In the genomic region with DNA sequence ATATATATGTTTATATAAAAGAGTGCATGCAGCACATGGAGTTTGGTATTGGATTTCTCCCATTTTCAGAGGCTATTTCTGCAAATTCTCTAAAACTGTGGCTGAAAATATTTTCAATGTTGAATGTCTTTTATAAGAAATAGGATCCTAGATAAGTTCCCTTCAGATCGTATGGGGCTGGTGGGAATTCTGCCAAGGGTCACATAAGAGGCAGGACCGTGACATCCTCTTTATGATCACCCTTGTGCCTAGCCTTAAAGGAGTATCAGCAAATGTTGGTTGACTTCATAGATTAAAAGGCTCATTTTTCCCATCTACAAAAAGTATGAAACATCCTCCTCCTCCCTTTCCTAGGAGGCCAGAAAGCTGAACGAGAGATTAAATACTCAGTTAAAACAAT, we compare ENCODE assay signal across 29 cellular contexts. TPM values are rescaled to one million over a fixed set of nuclear protein-coding genes. Genes with fewer than 3 reads are reported as not detected.
DNase-seq lines count a peak whose midpoint lies in the region; ATAC-seq, FAIRE-seq and TF ChIP-seq lines count a peak whose summit lies in the region.
"Had no signal": no experiment of that assay in that cellular context is flagged by ENCODE, and none has a peak within 500 bp of the region (broad histone marks: within the 10 kb centered on the region; RNA-seq: fewer than 3 reads in every experiment).

No MANE protein-coding gene starts in this region.

- intact Hi-C loops in activated CD4-positive, alpha-beta T cell treated with anti-CD3 and anti-CD28 coated beads, Interleukin-2, amount 10 ng/mL, durations not matched to agents 24 days and 14 days (cut with micrococcal nuclease): no loop called here
- intact Hi-C loops in HepG2 (cut with micrococcal nuclease; ENCODE audit: unreplicated experiment): no loop called here

- no peak for TF ChIP-seq POLR2A in HepG2 (IDR thresholded peaks at IDR 0.05; ENCODE audit: insufficient read depth in 1 of 2, low read depth in 2 of 2, low read length in 2 of 2)
- no peak for TF ChIP-seq POLR2A in GM18505 (IDR thresholded peaks at IDR 0.05; ENCODE audit: borderline replicate concordance, extremely low read depth, insufficient read depth, insufficient read length)

- H3K27ac ChIP-seq in HepG2 (ENCODE audit: extremely low read length, insufficient read depth, low read length): no peak overlapping the region
- H3K27ac ChIP-seq: brain microvascular endothelial cell, pancreas, Peyer's patch, suprapubic skin, upper lobe of right lung had no signal

- BruUV-seq in HepG2 (replicated peaks; lab: Mats Ljungman, UMichigan): no TSS peak

- peaks cover 78% of the 10 kb centered on the region for H3K4me1 ChIP-seq in HepG2 (ENCODE audit: insufficient read depth, low read length)

- H4K20me1 ChIP-seq in HepG2 (ENCODE audit: insufficient read depth, low read length): no peaks in the 10 kb centered on the region

- no peaks in the 10 kb centered on the region for H3K9me3 ChIP-seq in HepG2 (ENCODE audit: low read length)
- H3K9me3 ChIP-seq: lower lobe of right lung, pancreas, Peyer's patch, suprapubic skin, upper lobe of right lung had no signal

- H3K36me3 ChIP-seq in HepG2 (replicated peaks in 1 of 2; ENCODE audit: control insufficient read depth in 1 of 2, insufficient read depth in 2 of 2, low read length in 2 of 2): no peaks in the 10 kb centered on the region
- H3K36me3 ChIP-seq: brain microvascular endothelial cell, lower lobe of right lung, pancreas, Peyer's patch, suprapubic skin, upper lobe of right lung had no signal

- H2AFZ ChIP-seq in HepG2 (ENCODE audit: low read length): no peak overlapping the region

- H3K27ac Mint-ChIP-seq in activated CD4-positive, alpha-beta T cell treated with anti-CD3 and anti-CD28 coated beads, Interleukin-2, amount 10 ng/mL, durations not matched to agents 24 days and 14 days: peak overlapping the region; percentile 50
- no peak overlapping the region for H3K27ac Mint-ChIP-seq in type B pancreatic cell
- H3K27ac Mint-ChIP-seq: H9 had no signal

- no peak for ATAC-seq in HepG2
- ATAC-seq in GM18505 (IDR thresholded peaks at IDR 0.05; ENCODE audit: unreplicated experiment): no peak
- ATAC-seq in HG03439 (IDR thresholded peaks at IDR 0.05; ENCODE audit: unreplicated experiment): no peak
- ATAC-seq: lower lobe of right lung, pancreas, upper lobe of right lung had no signal

- H3K36me3 Mint-ChIP-seq in activated CD4-positive, alpha-beta T cell treated with anti-CD3 and anti-CD28 coated beads, Interleukin-2, amount 10 ng/mL, durations not matched to agents 24 days and 14 days (ENCODE audit: low read depth): peaks cover 20% of the 10 kb centered on the region
- H3K36me3 Mint-ChIP-seq in type B pancreatic cell: no peaks in the 10 kb centered on the region

- no peak for TF ChIP-seq EP300 in HepG2 (IDR thresholded peaks at IDR 0.05; ENCODE audit: low read depth in 2 of 2, low read length in 2 of 2)
- TF ChIP-seq EP300 in HepG2 (CRISPR knock-in tag; IDR thresholded peaks at IDR 0.05; ENCODE audit: borderline replicate concordance): no peak

- H3K4me3 Mint-ChIP-seq in activated CD4-positive, alpha-beta T cell treated with anti-CD3 and anti-CD28 coated beads, Interleukin-2, amount 10 ng/mL, durations not matched to agents 24 days and 14 days: no peak overlapping the region
- H3K4me3 Mint-ChIP-seq in type B pancreatic cell: peak overlapping the region; percentile 90

- H3K27me3 Mint-ChIP-seq in activated CD4-positive, alpha-beta T cell treated with anti-CD3 and anti-CD28 coated beads, Interleukin-2, amount 10 ng/mL, durations not matched to agents 24 days and 14 days: peaks cover 5% of the 10 kb centered on the region
- no peaks in the 10 kb centered on the region for H3K27me3 Mint-ChIP-seq in type B pancreatic cell
- H3K27me3 Mint-ChIP-seq: activated CD4-positive, alpha-beta T cell treated with anti-CD3 and anti-CD28 coated beads for 36 hours had no signal

- no peaks in the 10 kb centered on the region for H3K9me3 Mint-ChIP-seq in activated CD4-positive, alpha-beta T cell treated with anti-CD3 and anti-CD28 coated beads, Interleukin-2, amount 10 ng/mL, durations not matched to agents 24 days and 14 days
- no peaks in the 10 kb centered on the region for H3K9me3 Mint-ChIP-seq in type B pancreatic cell
- H3K9me3 Mint-ChIP-seq: H9 had no signal

- POLR2A ChIA-PET in HepG2 (lab: Yijun Ruan, JAX): interaction anchor here (0.8 to 2.7 kb wide), 3 partner anchors 25 to 133 kb away, joined by 3 to 16 read pairs (median 4); a partner anchor contains a TSS

- WGBS in HepG2 (ENCODE audit: low lambda C conversion rate): 54% methylated on average over 3 of the region's 3 CpGs

- TF ChIP-seq CTCF in HepG2 (CRISPR knock-in tag; IDR thresholded peaks at IDR 0.05): no peak
- TF ChIP-seq CTCF in type B pancreatic cell (conservative IDR thresholded peaks at IDR 0.05): no peak

- DNase-seq in activated CD4-positive, alpha-beta T cell treated with anti-CD3 and anti-CD28 coated beads, Interleukin-2, amount 10 ng/mL, durations not matched to agents 24 days and 14 days: no peak
- no peak for DNase-seq in activated CD4-positive, alpha-beta T cell treated with anti-CD3 and anti-CD28 coated beads for 48 hours
- DNase-seq in OCI-M1 (lab: John Stamatoyannopoulos, UW) (peak; percentile 58), HepG2 (ENCODE audit: low spot score) (no peak), type B pancreatic cell (ENCODE audit: extremely low spot score, unreplicated experiment) (no peak), AG08396 (ENCODE audit: low spot score) (no peak)
- DNase-seq: 8988T; activated CD4-positive, alpha-beta T cell treated with anti-CD3 and anti-CD28 coated beads for 36 hours; activated gamma-delta T cell treated with Interleukin-2 at 50 U/mL for 16 hours; brain microvascular endothelial cell; EL; foreskin melanocyte; H9; Kasumi-1; lower lobe of right lung; MV-4-11; NCI-H1436; NCI-H2081 treated with DMSO at 0.1 percent for 48 hours; NCI-H226; pancreas; Peyer's patch; retina; SHP77 treated with DMSO at 0.1 percent for 48 hours; stimulated activated naive CD4-positive, alpha-beta T cell; upper lobe of right lung had no signal

- H3K9ac ChIP-seq in HepG2 (ENCODE audit: insufficient read depth, low read depth, low read length): no peak overlapping the region

- H3K79me2 ChIP-seq in HepG2 (ENCODE audit: insufficient read depth, low read length): peaks cover 27% of the 10 kb centered on the region

- no peak overlapping the region; a peak in 1 of 6 replicates for H3K4me3 ChIP-seq in HepG2 (replicated peaks in 1 of 3; ENCODE audit: insufficient read depth in 1 of 3, low read depth in 2 of 3, low read length in 3 of 3)
- H3K4me3 ChIP-seq: lower lobe of right lung, Peyer's patch, skin epidermis, upper lobe of right lung had no signal

- TF ChIP-seq RAD21 in HepG2 (CRISPR knock-in tag; IDR thresholded peaks at IDR 0.05): no peak

- no peak for FAIRE-seq in HepG2 (lab: Jason Lieb, UNC)
- FAIRE-seq: pancreas had no signal

- no peaks in the 10 kb centered on the region; a peak in 1 of 5 replicates for H3K27me3 ChIP-seq in HepG2 (ENCODE audit: control insufficient read depth in 1 of 2, insufficient read depth in 2 of 2, low read length in 2 of 2)
- H3K27me3 ChIP-seq: pancreas, Peyer's patch, suprapubic skin, upper lobe of right lung had no signal

- peak overlapping the region; percentile 16; the same call in 1 of the 2 replicates for H3K4me2 ChIP-seq in HepG2 (ENCODE audit: low read depth, low read length)

- CTCF ChIA-PET in HepG2 (lab: Yijun Ruan, JAX; ENCODE audit: low intra/inter-chr PET ratio, low total read pairs): no interaction called here

- H3K4me1 Mint-ChIP-seq in activated CD4-positive, alpha-beta T cell treated with anti-CD3 and anti-CD28 coated beads, Interleukin-2, amount 10 ng/mL, durations not matched to agents 24 days and 14 days: peaks cover 36% of the 10 kb centered on the region
- peaks cover 28% of the 10 kb centered on the region for H3K4me1 Mint-ChIP-seq in type B pancreatic cell (ENCODE audit: unreplicated experiment)

- in situ Hi-C loops in HepG2 (cut with HindIII; ENCODE audit: extremely low pct_ligation_motif_present, low pct_unique_long_range_greater_than_20kb): no loop called here

RNA-seq across cellular contexts. Expression of a gene that starts 1.3 kb away (rescaled TPM):
- total RNA-seq in activated CD4-positive, alpha-beta T cell treated with anti-CD3 and anti-CD28 coated beads, Interleukin-2, amount 10 ng/mL, durations not matched to agents 24 days and 14 days: 35.2 and 36.7 TPM in 2 replicates
- total RNA-seq in HepG2 (2016; rRNA removed; fragmentation: Illumina TruSeq; extraction: Trizol): 5.1 TPM in 2 replicates
- total RNA-seq in HepG2 (2016; cell fraction: cytosol; rRNA removed; fragmentation: Illumina TruSeq; extraction: Trizol; ENCODE audit: low read depth): 8.0 and 10.6 TPM in 2 replicates
- total RNA-seq in HepG2 (2016; cell fraction: insoluble cytoplasmic fraction; rRNA removed; fragmentation: Illumina TruSeq; extraction: Trizol): 5.5 and 7.2 TPM in 2 replicates
- total RNA-seq in HepG2 (2016; cell fraction: membrane; rRNA removed; fragmentation: Illumina TruSeq; extraction: Trizol): 11.6 and 12.1 TPM in 2 replicates
- 10.4 and 11.8 TPM in 2 replicates for total RNA-seq in HepG2 (2016; cell fraction: nucleus; rRNA removed; fragmentation: Illumina TruSeq; extraction: Trizol)
- 22.7 and 24.1 TPM in 2 replicates for polyA plus RNA-seq in HepG2 (2011; rRNA removed)
- 9.2 and 17.6 TPM in 2 replicates for polyA plus RNA-seq in HepG2 (2011; cell fraction: cytosol; rRNA removed)
- polyA plus RNA-seq in HepG2 (2011; cell fraction: nucleus; rRNA removed): 6.2 and 9.8 TPM in 2 replicates
- polyA plus RNA-seq in HepG2 (2012): 17.1 and 17.4 TPM in 2 replicates
- polyA plus RNA-seq in HepG2 (2016; cell fraction: cytosol; fragmentation: Illumina TruSeq; extraction: Trizol; ENCODE audit: low read depth): 23.1 and 23.9 TPM in 2 replicates
- 12.2 and 18.4 TPM in 2 replicates for polyA plus RNA-seq in HepG2 (2016; cell fraction: insoluble cytoplasmic fraction; fragmentation: Illumina TruSeq; extraction: Trizol; ENCODE audit: low read depth)
- 23.8 and 24.7 TPM in 2 replicates for polyA plus RNA-seq in HepG2 (2016; cell fraction: membrane; fragmentation: Illumina TruSeq; extraction: Trizol; ENCODE audit: low read depth)
- 25.5 and 26.4 TPM in 2 replicates for polyA plus RNA-seq in HepG2 (2016; cell fraction: nucleus; fragmentation: Illumina TruSeq; extraction: Trizol; ENCODE audit: insufficient read depth, low read depth)
- polyA minus RNA-seq in HepG2 (2011; rRNA and poly(A)+ RNA removed; ENCODE audit: low replicate concordance): 7.5 and 12.0 TPM in 2 replicates
- 6.8 and 9.2 TPM in 2 replicates for polyA minus RNA-seq in HepG2 (2011; cell fraction: cytosol; rRNA and poly(A)+ RNA removed)
- polyA minus RNA-seq in HepG2 (2011; cell fraction: nucleus; rRNA and poly(A)+ RNA removed): 12.5 and 21.0 TPM in 2 replicates
- 11.0 and 17.0 TPM in 2 replicates for total RNA-seq in type B pancreatic cell (ENCODE audit: low replicate concordance)

RNA-seq across cellular contexts. Expression of a gene that starts 37.7 kb away (rescaled TPM):
- 21.1 and 24.0 TPM in 2 replicates for total RNA-seq in activated CD4-positive, alpha-beta T cell treated with anti-CD3 and anti-CD28 coated beads, Interleukin-2, amount 10 ng/mL, durations not matched to agents 24 days and 14 days
- 10.7 and 17.4 TPM in 2 replicates for total RNA-seq in HepG2 (2016; rRNA removed; fragmentation: Illumina TruSeq; extraction: Trizol)
- total RNA-seq in HepG2 (2016; cell fraction: cytosol; rRNA removed; fragmentation: Illumina TruSeq; extraction: Trizol; ENCODE audit: low read depth): 6.5 and 7.9 TPM in 2 replicates
- 11.7 and 17.3 TPM in 2 replicates for total RNA-seq in HepG2 (2016; cell fraction: insoluble cytoplasmic fraction; rRNA removed; fragmentation: Illumina TruSeq; extraction: Trizol)
- 13.3 and 14.5 TPM in 2 replicates for total RNA-seq in HepG2 (2016; cell fraction: membrane; rRNA removed; fragmentation: Illumina TruSeq; extraction: Trizol)
- 13.1 and 13.5 TPM in 2 replicates for total RNA-seq in HepG2 (2016; cell fraction: nucleus; rRNA removed; fragmentation: Illumina TruSeq; extraction: Trizol)
- 18.2 and 19.1 TPM in 2 replicates for polyA plus RNA-seq in HepG2 (2011; rRNA removed)
- 15.4 and 21.8 TPM in 2 replicates for polyA plus RNA-seq in HepG2 (2011; cell fraction: cytosol; rRNA removed)
- 5.0 and 8.8 TPM in 2 replicates for polyA plus RNA-seq in HepG2 (2011; cell fraction: nucleus; rRNA removed)
- polyA plus RNA-seq in HepG2 (2012): 10.7 and 14.3 TPM in 2 replicates
- 7.2 and 7.5 TPM in 2 replicates for polyA plus RNA-seq in HepG2 (2016; cell fraction: cytosol; fragmentation: Illumina TruSeq; extraction: Trizol; ENCODE audit: low read depth)
- 9.4 and 9.8 TPM in 2 replicates for polyA plus RNA-seq in HepG2 (2016; cell fraction: insoluble cytoplasmic fraction; fragmentation: Illumina TruSeq; extraction: Trizol; ENCODE audit: low read depth)
- polyA plus RNA-seq in HepG2 (2016; cell fraction: membrane; fragmentation: Illumina TruSeq; extraction: Trizol; ENCODE audit: low read depth): 10.5 and 10.9 TPM in 2 replicates
- 18.7 and 19.3 TPM in 2 replicates for polyA plus RNA-seq in HepG2 (2016; cell fraction: nucleus; fragmentation: Illumina TruSeq; extraction: Trizol; ENCODE audit: insufficient read depth, low read depth)
- polyA minus RNA-seq in HepG2 (2011; rRNA and poly(A)+ RNA removed; ENCODE audit: low replicate concordance): 31.7 and 32.4 TPM in 2 replicates
- polyA minus RNA-seq in HepG2 (2011; cell fraction: cytosol; rRNA and poly(A)+ RNA removed): 11.4 and 11.6 TPM in 2 replicates
- polyA minus RNA-seq in HepG2 (2011; cell fraction: nucleus; rRNA and poly(A)+ RNA removed): 9.3 and 10.9 TPM in 2 replicates
- 13.8 and 19.1 TPM in 2 replicates for total RNA-seq in type B pancreatic cell (ENCODE audit: low replicate concordance)
